Comparison of ENCODE assay signal across 14 cellular contexts in the genomic region with DNA sequence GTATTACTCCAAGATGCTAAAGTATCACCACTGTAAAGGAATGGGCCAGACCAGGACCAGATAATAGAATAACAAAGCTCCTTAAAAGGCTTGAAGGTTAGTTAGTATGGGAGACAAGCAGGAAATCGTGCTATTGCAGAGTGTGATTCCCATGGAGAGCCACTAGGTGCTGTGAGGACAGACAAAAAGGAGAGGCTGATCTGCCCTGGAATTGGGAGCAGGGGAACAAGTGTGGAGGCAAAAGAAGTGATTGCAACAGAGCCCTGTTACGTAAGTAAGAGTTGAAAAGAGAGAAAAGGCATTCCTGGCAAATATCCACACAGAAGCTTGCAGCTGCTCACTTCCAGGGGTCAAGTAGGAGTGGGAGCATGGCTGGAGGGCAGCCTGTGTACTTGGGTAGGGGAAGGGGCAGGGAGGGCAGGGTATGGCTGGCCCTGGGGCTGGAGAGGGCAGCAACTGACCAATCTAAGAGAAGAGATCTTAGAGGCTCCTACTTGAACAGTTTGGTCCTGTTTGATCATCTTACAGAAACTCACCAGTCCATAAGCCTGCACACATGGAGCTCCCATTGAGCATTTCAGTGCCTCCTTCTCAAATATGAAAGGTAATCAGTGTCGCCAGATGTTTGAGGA.
DNase-seq lines count a peak whose midpoint lies in the region; ATAC-seq and TF ChIP-seq lines count a peak whose summit lies in the region.
"Had no signal": no experiment of that assay in that cellular context is flagged by ENCODE, and none has a peak within 500 bp of the region (broad histone marks: within the 10 kb centered on the region; RNA-seq: fewer than 3 reads in every experiment).

No MANE protein-coding gene starts in this region.

- H3K27me3 ChIP-seq in Karpas-422 (ENCODE audit: low read length) (no peaks in the 10 kb centered on the region), mammary epithelial cell (ENCODE audit: insufficient read depth, low read length) (no peaks in the 10 kb centered on the region), right lobe of liver (no peaks in the 10 kb centered on the region), heart right ventricle (peaks cover 0 to 35% (median 16%) of the 10 kb centered on the region in 7 donors)
- H3K27me3 ChIP-seq: cardiac muscle cell had no signal

- no peak overlapping the region for H2AFZ ChIP-seq in Karpas-422 (ENCODE audit: low read length)
- H2AFZ ChIP-seq in mammary epithelial cell (ENCODE audit: low read depth, low read length) = no peak overlapping the region

- H3K36me3 ChIP-seq in Karpas-422 (ENCODE audit: insufficient read depth, low read length) (no peaks in the 10 kb centered on the region), mammary epithelial cell (ENCODE audit: insufficient read depth, low read length) (no peaks in the 10 kb centered on the region), right lobe of liver (no peaks in the 10 kb centered on the region), heart right ventricle (no peaks in the 10 kb centered on the region)
- H3K36me3 ChIP-seq: cardiac muscle cell, HAP-1, tibial artery had no signal

- TF ChIP-seq CTCF in mammary epithelial cell (conservative IDR thresholded peaks at IDR 0.05 in 1 of 2, IDR thresholded peaks at IDR 0.05 in 1 of 2; ENCODE audit: extremely low read depth in 1 of 2, insufficient read depth in 1 of 2, low read depth in 1 of 2, low read length in 2 of 2) (peak; percentile 40 to 42), right lobe of liver (IDR thresholded peaks at IDR 0.05) (peak; percentile 48 to 66 (median 58)), heart right ventricle (IDR thresholded peaks at IDR 0.05) (no peak)

- in situ Hi-C loops in mammary epithelial cell (cut with MboI; ENCODE audit: low sequenced_read_pairs in 2 of 2) = no loop called here

- H3K27me3 Mint-ChIP-seq in activated T-helper 17 cell treated with anti-CD3 and anti-CD28 coated beads, Interleukin-2, amount 50 U/mL, for 72 hours = peaks cover 39% of the 10 kb centered on the region

- no peaks in the 10 kb centered on the region for H3K79me2 ChIP-seq in Karpas-422 (ENCODE audit: low read length)
- no peaks in the 10 kb centered on the region for H3K79me2 ChIP-seq in mammary epithelial cell (ENCODE audit: insufficient read depth, low read length)

- no peak overlapping the region for H3K9ac ChIP-seq in Karpas-422 (ENCODE audit: low read length)
- H3K9ac ChIP-seq in mammary epithelial cell (ENCODE audit: insufficient read depth, low read length) = no peak overlapping the region

- H3K27ac ChIP-seq in Karpas-422 (ENCODE audit: low read length) = no peak overlapping the region
- no peak overlapping the region for H3K27ac ChIP-seq in mammary epithelial cell (ENCODE audit: insufficient read depth, low read depth, low read length)
- no peak overlapping the region for H3K27ac ChIP-seq in right lobe of liver
- no peak overlapping the region for H3K27ac ChIP-seq in heart right ventricle
- H3K27ac ChIP-seq: cardiac muscle cell, tibial artery had no signal

- H3K4me1 ChIP-seq in Karpas-422 (ENCODE audit: low read length) (no peaks in the 10 kb centered on the region), mammary epithelial cell (ENCODE audit: insufficient read depth, low read length) (no peaks in the 10 kb centered on the region), right lobe of liver (peaks cover 0 to 4% (median 0%) of the 10 kb centered on the region in 4 donors), heart right ventricle (no peaks in the 10 kb centered on the region)
- H3K4me1 ChIP-seq: HAP-1, tibial artery had no signal

- H3K9me2 ChIP-seq in Karpas-422 (replicated peaks; ENCODE audit: insufficient read depth, low read length) = no peaks in the 10 kb centered on the region

- H3K4me3 ChIP-seq in Karpas-422 (ENCODE audit: low read length) (no peak overlapping the region), mammary epithelial cell (replicated peaks in 1 of 3; ENCODE audit: insufficient read depth in 1 of 3, low read depth in 2 of 3, low read length in 3 of 3) (no peak overlapping the region), right lobe of liver (no peak overlapping the region), heart right ventricle (no peak overlapping the region)
- H3K4me3 ChIP-seq: cardiac muscle cell, HAP-1, lung, tibial artery had no signal

- H3K4me2 ChIP-seq in Karpas-422 (ENCODE audit: low read depth, low read length, poor library complexity, severe bottlenecking) (no peak overlapping the region), mammary epithelial cell (ENCODE audit: insufficient read depth, low read depth, low read length) (no peak overlapping the region)

- H3K36me3 Mint-ChIP-seq in activated T-helper 17 cell treated with anti-CD3 and anti-CD28 coated beads, Interleukin-2, amount 50 U/mL, for 72 hours (ENCODE audit: low read depth) = no peaks in the 10 kb centered on the region

- no peak overlapping the region for H3K27ac Mint-ChIP-seq in activated T-helper 17 cell treated with anti-CD3 and anti-CD28 coated beads, Interleukin-2, amount 50 U/mL, for 72 hours

- no TSS peak for BruUV-seq in mammary epithelial cell (replicated peaks; lab: Mats Ljungman, UMichigan)

- H4K20me1 ChIP-seq in Karpas-422 (ENCODE audit: insufficient read depth, low read depth, low read length) = no peaks in the 10 kb centered on the region
- no peaks in the 10 kb centered on the region for H4K20me1 ChIP-seq in mammary epithelial cell (ENCODE audit: insufficient read depth, low read length)

- CTCF ChIA-PET in mammary epithelial cell (lab: Charles Lee; ENCODE audit: low non-redundant PET) = no interaction called here

- peak; percentile 91 to 99 (median 98) for ATAC-seq in right lobe of liver
- no peak for ATAC-seq in heart right ventricle
- no peak for ATAC-seq in GM21529 (IDR thresholded peaks at IDR 0.05; ENCODE audit: unreplicated experiment)
- no peak for ATAC-seq in activated T-helper 17 cell treated with anti-CD3 and anti-CD28 coated beads, Interleukin-2, amount 50 U/mL, for 72 hours (replicated peaks)

- H3K4me3 Mint-ChIP-seq in activated T-helper 17 cell treated with anti-CD3 and anti-CD28 coated beads, Interleukin-2, amount 50 U/mL, for 72 hours = no peak overlapping the region

- DNase-seq in ELF-1 (ENCODE audit: low read depth, low spot score) = peak; percentile 52
- DNase-seq in Karpas-422 = peak; percentile 45
- peak; percentile 16 for DNase-seq in mammary epithelial cell
- DNase-seq in right lobe of liver = peak in 2 of 3 donors; percentile 55 to 70
- no peak for DNase-seq in heart right ventricle
- no peak for DNase-seq in stimulated activated naive CD4-positive, alpha-beta T cell treated with Interleukin-2 at 50 U/mL for 16 hours (lab: John Stamatoyannopoulos, UW)
- DNase-seq: activated CD4-positive, CD25-positive, alpha-beta regulatory T cell treated with anti-CD3 and anti-CD28 coated beads, Interleukin-2, amount 50 U/mL, for 72 hours; NCI-H1105; tibial artery had no signal

- no peak for TF ChIP-seq POLR2A in right lobe of liver (IDR thresholded peaks at IDR 0.05)

- 55% methylated on average over 3 of the region's 3 CpGs for WGBS in mammary epithelial cell (ENCODE audit: low coverage, missing lambda C conversion rate)
- 27% methylated on average over 3 of the region's 3 CpGs for WGBS in right lobe of liver (ENCODE audit: insufficient coverage, low coverage, low lambda C conversion rate, missing lambda C conversion rate)
- 40 to 45% methylated on average over 3 of the region's 3 CpGs for WGBS in heart right ventricle, 2 donors

- H3K9me3 ChIP-seq in Karpas-422 (ENCODE audit: low read length) = no peaks in the 10 kb centered on the region
- no peaks in the 10 kb centered on the region for H3K9me3 ChIP-seq in mammary epithelial cell (replicated peaks; ENCODE audit: insufficient read depth, low read length)
- H3K9me3 ChIP-seq in right lobe of liver = no peaks in the 10 kb centered on the region
- H3K9me3 ChIP-seq in heart right ventricle = peaks cover 0 to 17% (median 0%) of the 10 kb centered on the region in 11 donors
- H3K9me3 ChIP-seq: HAP-1 had no signal

- dilution Hi-C loops in mammary epithelial cell (cut with HindIII; ENCODE audit: low sequenced_read_pairs) = no loop called here

- no peaks in the 10 kb centered on the region for H3K4me1 Mint-ChIP-seq in activated T-helper 17 cell treated with anti-CD3 and anti-CD28 coated beads, Interleukin-2, amount 50 U/mL, for 72 hours

- no peaks in the 10 kb centered on the region for H3K9me3 Mint-ChIP-seq in activated T-helper 17 cell treated with anti-CD3 and anti-CD28 coated beads, Interleukin-2, amount 50 U/mL, for 72 hours

- intact Hi-C loops in mammary epithelial cell (cut with micrococcal nuclease) (loop anchor here (5.0 kb wide), 2 partner anchors 50 to 305 kb away; no protein-coding TSS in a partner anchor), right lobe of liver (cut with DNase I) (no loop called here), heart right ventricle (cut with DNase I) (no loop called here)

Comparison
In these comparisons a context has a peak if more than half of its experiments do, and no peak if none do; other contexts are left out.
1. DNase-seq: peak in ELF-1 (single experiment), Karpas-422 (single experiment), mammary epithelial cell (single experiment) and right lobe of liver (2 of 3); none in heart right ventricle (0 of 2) and stimulated activated naive CD4-positive, alpha-beta T cell treated with Interleukin-2 at 50 U/mL for 16 hours (single experiment).
2. CTCF ChIP-seq: peak in mammary epithelial cell (2 of 2) and right lobe of liver (4 of 4); none in heart right ventricle (0 of 9).
3. ATAC-seq: peak in right lobe of liver (4 of 4); none in heart right ventricle (0 of 8), GM21529 (single experiment) and activated T-helper 17 cell treated with anti-CD3 and anti-CD28 coated beads, Interleukin-2, amount 50 U/mL, for 72 hours (single experiment).